8 cellular contexts compared by ENCODE assay signal in the genomic region with DNA sequence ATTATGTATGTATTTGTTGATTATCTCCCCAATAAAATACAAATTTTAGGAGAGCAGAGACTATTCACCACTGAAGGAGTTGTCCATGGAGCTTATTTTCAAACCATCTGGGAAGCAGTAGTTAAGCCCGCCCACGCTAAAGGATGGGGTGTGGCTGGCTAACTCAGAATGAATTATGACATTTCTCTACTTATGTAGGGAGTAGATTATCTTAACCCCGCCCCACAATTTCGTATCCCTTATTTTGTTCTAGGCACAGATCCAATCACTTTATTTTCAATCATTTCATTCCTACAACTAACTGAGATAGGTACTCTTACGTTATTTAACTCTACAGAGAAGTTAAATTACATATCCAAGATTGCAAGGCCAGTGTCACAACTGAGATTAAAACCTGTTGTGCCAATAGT. TPM values are rescaled to one million over a fixed set of nuclear protein-coding genes. Genes with fewer than 3 reads are reported as not detected.
DNase-seq lines count a peak whose midpoint lies in the region; TF ChIP-seq lines count a peak whose summit lies in the region.

No MANE protein-coding gene starts in this region.

- H3K9ac ChIP-seq in NT2/D1 (ENCODE audit: insufficient read length, low read depth) (no peak overlapping the region), neural cell (ENCODE audit: low read length) (peak overlapping the region; percentile 83)

- peaks cover 18% of the 10 kb centered on the region for H3K4me1 Mint-ChIP-seq in chondrocyte (ENCODE audit: low read depth)

- peak overlapping the region; percentile 69 for H3K4me3 ChIP-seq in NT2/D1 (ENCODE audit: insufficient read length, low read depth)
- H3K4me3 ChIP-seq in epithelial cell of esophagus (ENCODE audit: low read length): peak overlapping the region; percentile 93
- H3K4me3 ChIP-seq in neural cell (ENCODE audit: low read length): peak overlapping the region; percentile 79

- in situ Hi-C loops in ACHN (cut with HindIII; ENCODE audit: low pct_ligation_motif_present, low pct_unique_long_range_greater_than_20kb, low sequenced_read_pairs): no loop called here
- in situ Hi-C loops in GM13976 (cut with MboI; ENCODE audit: low sequenced_read_pairs, unreplicated experiment): no loop called here

- no peak overlapping the region for H3K4me3 Mint-ChIP-seq in chondrocyte (ENCODE audit: unreplicated experiment)

- H3K27ac Mint-ChIP-seq in chondrocyte (ENCODE audit: unreplicated experiment): no peak overlapping the region

- no peaks in the 10 kb centered on the region for H3K9me3 ChIP-seq in NT2/D1 (ENCODE audit: insufficient read depth, low read length)
- H3K9me3 ChIP-seq in neural cell (ENCODE audit: low read length): no peaks in the 10 kb centered on the region

- TF ChIP-seq EP300 in neural cell (conservative IDR thresholded peaks at IDR 0.05; ENCODE audit: poor library complexity, severe bottlenecking): no peak

- H3K27me3 ChIP-seq in NT2/D1 (ENCODE audit: insufficient read depth, insufficient read length): no peaks in the 10 kb centered on the region
- H3K27me3 ChIP-seq in neural cell (ENCODE audit: insufficient read depth, low read depth, low read length): no peaks in the 10 kb centered on the region

- no peaks in the 10 kb centered on the region for H3K9me3 Mint-ChIP-seq in chondrocyte (ENCODE audit: low read depth)

- no peaks in the 10 kb centered on the region for H3K27me3 Mint-ChIP-seq in chondrocyte (ENCODE audit: low read depth)

- H3K4me2 ChIP-seq in neural cell (ENCODE audit: low read length): peak overlapping the region; percentile 93

- no peaks in the 10 kb centered on the region for H3K4me1 ChIP-seq in NT2/D1 (ENCODE audit: insufficient read depth, insufficient read length)

- H4K20me1 ChIP-seq in neural cell (ENCODE audit: insufficient read depth): no peaks in the 10 kb centered on the region

- H3K79me2 ChIP-seq in neural cell (replicated peaks; ENCODE audit: insufficient read depth, low read length): peaks cover 33% of the 10 kb centered on the region

- H3F3A ChIP-seq in neural cell (ENCODE audit: insufficient read depth, low read length, poor library complexity, severe bottlenecking): peaks cover 4% of the 10 kb centered on the region

- H3K9me2 ChIP-seq in neural cell (ENCODE audit: insufficient read depth, low read length): no peaks in the 10 kb centered on the region

- peaks cover 4% of the 10 kb centered on the region for H3K36me3 ChIP-seq in NT2/D1 (ENCODE audit: insufficient read depth, insufficient read length, low read length)
- no peaks in the 10 kb centered on the region for H3K36me3 ChIP-seq in neural cell (ENCODE audit: insufficient read depth, low read length)

- no peak for TF ChIP-seq RAD21 in neural cell (conservative IDR thresholded peaks at IDR 0.05)

- H2AFZ ChIP-seq in neural cell (ENCODE audit: low read depth, low read length): peak overlapping the region; percentile 65

- H3K27ac ChIP-seq in neural cell (ENCODE audit: low read length): peak overlapping the region; percentile 96

- no peak for TF ChIP-seq CTCF in epithelial cell of esophagus (IDR thresholded peaks at IDR 0.05; ENCODE audit: insufficient read depth, low read depth, low read length, missing control alignments)
- no peak for TF ChIP-seq CTCF in neural cell (IDR thresholded peaks at IDR 0.05; ENCODE audit: poor library complexity, severe bottlenecking)
- no peak for TF ChIP-seq CTCF in chondrocyte (IDR thresholded peaks at IDR 0.05)
- TF ChIP-seq CTCF in GM13976 (IDR thresholded peaks at IDR 0.05; ENCODE audit: borderline replicate concordance, control extremely low read depth, extremely low read depth, insufficient read depth, missing control alignments): no peak

- H3K36me3 Mint-ChIP-seq in chondrocyte (ENCODE audit: low read depth): no peaks in the 10 kb centered on the region

- DNase-seq in ACHN: peak; percentile 80
- DNase-seq in HT-29 (ENCODE audit: low spot score): peak; percentile 74
- DNase-seq in NT2/D1 (ENCODE audit: low read depth, low spot score): no peak
- peak; percentile 89 for DNase-seq in epithelial cell of esophagus (ENCODE audit: low read depth)
- no peak for DNase-seq in T1000 (lab: John Stamatoyannopoulos, UW)
- no peak for DNase-seq in chondrocyte (ENCODE audit: low spot score)
- no peak for DNase-seq in GM13976 (ENCODE audit: low spot score)

TF ChIP-seq in neural cell, 6 proteins besides CTCF, POLR2A, EP300 and RAD21:
- TF ChIP-seq SMC3 (conservative IDR thresholded peaks at IDR 0.05; ENCODE audit: poor library complexity) (no peak), EZH2 (IDR thresholded peaks at IDR 0.05; ENCODE audit: borderline replicate concordance, insufficient read depth, low read length, poor library complexity, severe bottlenecking) (no peak), REST (IDR thresholded peaks at IDR 0.05; ENCODE audit: borderline replicate concordance) (no peak), MXI1 (conservative IDR thresholded peaks at IDR 0.05; ENCODE audit: poor library complexity, severe bottlenecking) (no peak), TAF1 (IDR thresholded peaks at IDR 0.05; ENCODE audit: low read depth) (no peak), POLR2AphosphoS5 (IDR thresholded peaks at IDR 0.05) (no peak)
TF ChIP-seq in neural cell: peak in this region for 0.

RNA-seq across cellular contexts. Expression of gene LAPTM4A, which starts 1.4 kb away (rescaled TPM):
- 22.7 and 26.8 TPM in 2 replicates for total RNA-seq in HT-29 (2014; rRNA removed; shearing (Covaris generic))
- 81.7 and 84.0 TPM in 2 replicates for polyA plus RNA-seq in neural cell
- polyA minus RNA-seq in neural cell: 50.6 and 59.5 TPM in 2 replicates
- total RNA-seq in chondrocyte: 361 to 405 TPM (median 404 TPM) in 3 replicates

RNA-seq across cellular contexts. Expression of gene MATN3, which starts 40.4 kb away (rescaled TPM):
- total RNA-seq in HT-29 (2014; rRNA removed; shearing (Covaris generic)): 0.26 and 1.0 TPM in 2 replicates
- polyA plus RNA-seq in neural cell: 0.60 and 0.90 TPM in 2 replicates
- 0.24 and 0.35 TPM in 2 replicates for polyA minus RNA-seq in neural cell
- total RNA-seq in chondrocyte: 17.0 to 17.7 TPM (median 17.0 TPM) in 3 replicates

Comparison
In these comparisons a context has a peak if more than half of its experiments do, and no peak if none do; other contexts are left out.
1. DNase-seq: peak in ACHN (single experiment), HT-29 (single experiment) and epithelial cell of esophagus (single experiment); none in NT2/D1 (single experiment), T1000 (single experiment), chondrocyte (single experiment) and GM13976 (single experiment).
2. RNA of gene LAPTM4A, which starts 1.4 kb away (total RNA-seq): 361 to 405 TPM in chondrocyte; 22.7 to 26.8 TPM in HT-29; every median in the first group is over 10 times any median in the second.
3. Peak in every context shown above with its lines, with median percentiles within 50 percentile points of each other: H3K4me3 ChIP-seq.